Comparison of ENCODE assay signal across 16 cellular contexts in the genomic region with DNA sequence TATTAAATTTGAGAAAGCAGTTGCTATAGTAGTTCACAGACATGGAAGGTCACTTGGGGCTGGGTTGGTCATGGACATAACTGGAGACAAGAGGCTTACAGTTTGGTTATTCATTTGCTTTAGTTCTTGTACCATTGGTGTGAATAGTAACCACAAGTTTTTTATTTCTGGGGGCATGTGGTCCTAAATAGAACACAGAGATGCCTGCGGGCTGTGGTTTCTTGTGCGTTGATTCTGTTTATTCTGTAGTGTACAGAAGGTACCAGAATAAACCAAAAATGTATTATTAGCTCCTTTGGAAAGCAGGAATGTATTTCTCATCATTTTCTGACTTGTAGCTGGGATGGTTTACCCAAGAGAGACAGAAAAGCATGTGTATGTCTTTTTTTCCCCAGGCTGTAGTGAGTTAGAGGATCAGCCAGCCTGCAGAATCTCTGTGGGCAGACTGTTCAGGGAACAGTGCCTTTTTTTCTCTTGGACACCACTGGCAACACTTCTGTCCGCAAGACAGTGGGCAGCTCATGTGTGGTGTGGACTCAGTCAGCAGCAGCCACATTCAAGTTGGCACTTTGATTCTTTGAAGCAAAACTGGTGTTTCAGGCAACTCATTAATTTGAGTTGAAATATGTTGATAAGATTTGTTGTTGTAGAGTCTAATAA.
DNase-seq lines count a peak whose midpoint lies in the region; ATAC-seq and TF ChIP-seq lines count a peak whose summit lies in the region.
"Had no signal": no experiment of that assay in that cellular context is flagged by ENCODE, and none has a peak within 500 bp of the region (broad histone marks: within the 10 kb centered on the region; RNA-seq: fewer than 3 reads in every experiment).

No MANE protein-coding gene starts in this region.

- ATAC-seq in GM18907 (IDR thresholded peaks at IDR 0.05; ENCODE audit: unreplicated experiment) (peak; percentile 81), HG02759 (IDR thresholded peaks at IDR 0.05; ENCODE audit: unreplicated experiment) (peak; percentile 69)
- ATAC-seq: Panc1, pancreas had no signal

- no peak overlapping the region for H4K12ac ChIP-seq in trophoblast cell (ENCODE audit: low read depth, low read length)

- H3K79me1 ChIP-seq in trophoblast cell (ENCODE audit: low read length): peaks cover 1% of the 10 kb centered on the region

- in situ Hi-C loops in GM13977 (cut with MboI; ENCODE audit: low pct_unique_long_range_greater_than_20kb, low sequenced_read_pairs, unreplicated experiment): no loop called here

- H3K79me2 ChIP-seq in KMS-11 (ENCODE audit: insufficient read depth, low read depth) (no peaks in the 10 kb centered on the region; the same call in 1 of the 2 replicates), trophoblast cell (ENCODE audit: control insufficient read depth, insufficient read depth, low read length, poor library complexity) (no peaks in the 10 kb centered on the region)

- no peak overlapping the region for H4K91ac ChIP-seq in trophoblast cell (ENCODE audit: low read depth, low read length)

- H3K18ac ChIP-seq in trophoblast cell (ENCODE audit: low read length): peak overlapping the region; percentile 21

- TF ChIP-seq CTCF in KMS-11 (conservative IDR thresholded peaks at IDR 0.05; ENCODE audit: low read depth, low read length): no peak
- no peak for TF ChIP-seq CTCF in GM13977 (IDR thresholded peaks at IDR 0.05; ENCODE audit: extremely low read depth, insufficient read depth, missing control alignments)

- H3K9ac ChIP-seq in KMS-11 (peak overlapping the region; percentile 23; the same call in 1 of the 2 replicates), trophoblast cell (ENCODE audit: low read length) (no peak overlapping the region)

- H3K36me3 ChIP-seq in KMS-11 (ENCODE audit: insufficient read depth) (no peaks in the 10 kb centered on the region), trophoblast cell (ENCODE audit: control insufficient read depth in 1 of 2, insufficient read depth in 2 of 2, low read length in 2 of 2) (peaks cover 5 to 11% of the 10 kb centered on the region in 2 experiments)

- no peaks in the 10 kb centered on the region for H4K20me1 ChIP-seq in KMS-11 (ENCODE audit: insufficient read depth)

- H3K27ac ChIP-seq in KMS-11 (peak overlapping the region; percentile 71), trophoblast cell (ENCODE audit: low read depth, low read length) (peak overlapping the region; percentile 15)
- H3K27ac ChIP-seq: pancreas had no signal

- no peak overlapping the region for H3K4ac ChIP-seq in trophoblast cell (ENCODE audit: low read depth, low read length)

- no peak overlapping the region for H2AK5ac ChIP-seq in trophoblast cell (ENCODE audit: low read length)

- H3K9me3 ChIP-seq in trophoblast cell (ENCODE audit: insufficient read depth, low read depth, low read length): no peaks in the 10 kb centered on the region
- H3K9me3 ChIP-seq: pancreas had no signal

- no peak overlapping the region for H3K23ac ChIP-seq in trophoblast cell (ENCODE audit: low read length)

- H4K8ac ChIP-seq in trophoblast cell (ENCODE audit: low read depth, low read length): no peak overlapping the region

- DNase-seq in trophoblast cell: no peak
- DNase-seq in GM13977 (ENCODE audit: low spot score): no peak
- DNase-seq in cerebellar cortex (ENCODE audit: low spot score): no peak
- DNase-seq in activated CD4-positive, alpha-beta T cell treated with anti-CD3 and anti-CD28 coated beads, Interleukin-2, amount 50 U/mL, for 48 hours: no peak
- no peak for DNase-seq in AML-193 (lab: John Stamatoyannopoulos, UW)
- DNase-seq: activated CD4-positive, alpha-beta memory T cell treated with anti-CD3 and anti-CD28 coated beads, Interleukin-2, amount 10 ng/mL, durations not matched to agents 7 days and 5 days; activated naive CD4-positive, alpha-beta T cell; CD4-positive, alpha-beta T cell; KG1; mammary epithelial cell; pancreas; stimulated activated naive CD4-positive, alpha-beta T cell treated with Interleukin-2 at 50 U/mL for 16 hours had no signal

- no peak overlapping the region for H3K4me3 ChIP-seq in KMS-11 (IDR thresholded peaks at IDR 0.05; ENCODE audit: insufficient read depth, low read depth, low read length)
- H3K4me3 ChIP-seq in trophoblast cell (ENCODE audit: low read depth, low read length): no peak overlapping the region
- H3K4me3 ChIP-seq: pancreas had no signal

- H2AFZ ChIP-seq in KMS-11 (ENCODE audit: low read depth) (no peak overlapping the region), trophoblast cell (ENCODE audit: insufficient read depth, low read length, poor library complexity) (no peak overlapping the region)

- H3K27me3 ChIP-seq in KMS-11 (ENCODE audit: insufficient read depth, low read depth) (no peaks in the 10 kb centered on the region), trophoblast cell (ENCODE audit: insufficient read depth, low read length) (no peaks in the 10 kb centered on the region)
- H3K27me3 ChIP-seq: pancreas had no signal

- no CpG with 5 or more reads among the region's 3 CpGs for WGBS in trophoblast cell (ENCODE audit: extremely low coverage, insufficient coverage, insufficient read length)

- H2BK5ac ChIP-seq in trophoblast cell (ENCODE audit: low read depth, low read length, poor library complexity): no peak overlapping the region

- peak overlapping the region; percentile 4 for H3K14ac ChIP-seq in trophoblast cell (ENCODE audit: low read length)

- H2BK12ac ChIP-seq in trophoblast cell (ENCODE audit: low read length): no peak overlapping the region

- H3K4me1 ChIP-seq in KMS-11 (ENCODE audit: low read depth, poor library complexity, severe bottlenecking): peaks cover 91% of the 10 kb centered on the region
- peaks cover 2 to 7% of the 10 kb centered on the region in 2 experiments for H3K4me1 ChIP-seq in trophoblast cell (ENCODE audit: control insufficient read depth in 1 of 2, insufficient read depth in 2 of 2, low read length in 2 of 2)
- H3K4me1 ChIP-seq: pancreas had no signal

- H3K4me2 ChIP-seq in KMS-11 (peak overlapping the region; percentile 81), trophoblast cell (ENCODE audit: low read length) (no peak overlapping the region)

- H2BK120ac ChIP-seq in trophoblast cell (ENCODE audit: insufficient read depth, low read length, poor library complexity): no peak overlapping the region
